ENCODE assay signal across 25 cellular contexts in genomic region chr7:102413071-102413470, GRCh38. TPM values are rescaled to one million over a fixed set of nuclear protein-coding genes. Genes with fewer than 3 reads are reported as not detected.
A peak's percentile ranks its signal among the peaks of the same experiment; 100 is the strongest.
DNase-seq lines count a peak whose midpoint lies in the region; ATAC-seq lines count a peak whose summit lies in the region.
"Had no signal": no experiment of that assay in that cellular context is flagged by ENCODE, and none has a peak within 500 bp of the region (broad histone marks: within the 10 kb centered on the region; RNA-seq: fewer than 3 reads in every experiment).

No MANE protein-coding gene starts in this region.

- H3K36me3 Mint-ChIP-seq in activated naive CD8-positive, alpha-beta T cell = peaks cover 14% of the 10 kb centered on the region
- peaks cover 65% of the 10 kb centered on the region for H3K36me3 Mint-ChIP-seq in activated naive CD8-positive, alpha-beta T cell treated with anti-CD3 and anti-CD28 coated beads, Interleukin-2, amount 50 U/mL, for 24 hours (ENCODE audit: low read depth)
- H3K36me3 Mint-ChIP-seq in CD8-positive, alpha-beta memory T cell = peaks cover 23 to 59% (median 24%) of the 10 kb centered on the region in 3 donors
- peaks cover 5 to 45% (median 16%) of the 10 kb centered on the region in 3 donors for H3K36me3 Mint-ChIP-seq in naive thymus-derived CD8-positive, alpha-beta T cell
- H3K36me3 Mint-ChIP-seq in activated CD8-positive, alpha-beta T cell treated with anti-CD3 and anti-CD28 coated beads, Interleukin-2, amount 10 ng/mL, durations not matched to agents 7 days and 5 days (ENCODE audit: low read depth) = peaks cover 68% of the 10 kb centered on the region

- H3K9me3 Mint-ChIP-seq in activated naive CD8-positive, alpha-beta T cell (ENCODE audit: low read depth) = no peaks in the 10 kb centered on the region
- H3K9me3 Mint-ChIP-seq in activated naive CD8-positive, alpha-beta T cell treated with anti-CD3 and anti-CD28 coated beads, Interleukin-2, amount 50 U/mL, for 24 hours = no peaks in the 10 kb centered on the region
- H3K9me3 Mint-ChIP-seq in CD8-positive, alpha-beta memory T cell = no peaks in the 10 kb centered on the region
- no peaks in the 10 kb centered on the region for H3K9me3 Mint-ChIP-seq in naive thymus-derived CD8-positive, alpha-beta T cell
- no peaks in the 10 kb centered on the region for H3K9me3 Mint-ChIP-seq in activated CD8-positive, alpha-beta T cell treated with anti-CD3 and anti-CD28 coated beads, Interleukin-2, amount 10 ng/mL, durations not matched to agents 7 days and 5 days (ENCODE audit: insufficient read depth)

- H3K36me3 ChIP-seq in CD8-positive, alpha-beta memory T cell (ENCODE audit: insufficient read depth, low read length) = peaks cover 3% of the 10 kb centered on the region

- POLR2A ChIA-PET in CD8-positive, alpha-beta memory T cell (lab: Charles Lee) = interaction anchor here (0.9 to 1.5 kb wide), 3 partner anchors 13 to 37 kb away, joined by 4 to 11 read pairs (median 4); partner anchors contain the start of gene ORAI2
- POLR2A ChIA-PET in naive thymus-derived CD8-positive, alpha-beta T cell (lab: Charles Lee) = interaction anchor here (1.3 to 17.7 kb wide), 7 partner anchors 16 to 54 kb away, joined by 6 to 449 read pairs (median 8); partner anchors contain the start of genes ALKBH4, ORAI2 and PRKRIP1
- POLR2A ChIA-PET in activated CD8-positive, alpha-beta T cell treated with anti-CD3 and anti-CD28 coated beads, Interleukin-2, amount 10 ng/mL, durations not matched to agents 7 days and 5 days (lab: Charles Lee) = interaction anchor here (0.7 to 3.8 kb wide), 5 partner anchors 13 to 21 kb away, joined by 4 to 38 read pairs (median 5); partner anchors contain the start of genes ORAI2 and PRKRIP1

- no peak for ATAC-seq in activated naive CD8-positive, alpha-beta T cell treated with anti-CD3 and anti-CD28 coated beads, Interleukin-2, amount 50 U/mL, for 24 hours
- no peak for ATAC-seq in naive thymus-derived CD8-positive, alpha-beta T cell
- ATAC-seq in activated CD8-positive, alpha-beta T cell treated with anti-CD3 and anti-CD28 coated beads, Interleukin-2, amount 10 ng/mL, durations not matched to agents 7 days and 5 days = no peak
- ATAC-seq in GM19467 (IDR thresholded peaks at IDR 0.05; ENCODE audit: unreplicated experiment) = no peak
- ATAC-seq: activated CD8-positive, alpha-beta T cell treated with anti-CD3 and anti-CD28 coated beads for 36 hours had no signal

- no peaks in the 10 kb centered on the region for H3K9me3 ChIP-seq in CD8-positive, alpha-beta memory T cell (ENCODE audit: low read length)
- H3K9me3 ChIP-seq: right lobe of liver had no signal

- H3K4me3 Mint-ChIP-seq in activated naive CD8-positive, alpha-beta T cell = no peak overlapping the region
- H3K4me3 Mint-ChIP-seq in activated naive CD8-positive, alpha-beta T cell treated with anti-CD3 and anti-CD28 coated beads, Interleukin-2, amount 50 U/mL, for 24 hours = no peak overlapping the region
- no peak overlapping the region for H3K4me3 Mint-ChIP-seq in CD8-positive, alpha-beta memory T cell
- H3K4me3 Mint-ChIP-seq in naive thymus-derived CD8-positive, alpha-beta T cell = no peak overlapping the region
- no peak overlapping the region for H3K4me3 Mint-ChIP-seq in activated CD8-positive, alpha-beta T cell treated with anti-CD3 and anti-CD28 coated beads, Interleukin-2, amount 10 ng/mL, durations not matched to agents 7 days and 5 days
- H3K4me3 Mint-ChIP-seq: activated CD8-positive, alpha-beta T cell treated with anti-CD3 and anti-CD28 coated beads for 36 hours; activated naive CD4-positive, alpha-beta T cell treated with anti-CD3 and anti-CD28 coated beads for 36 hours had no signal

- no peaks in the 10 kb centered on the region for H3K27me3 Mint-ChIP-seq in activated naive CD8-positive, alpha-beta T cell
- H3K27me3 Mint-ChIP-seq in activated naive CD8-positive, alpha-beta T cell treated with anti-CD3 and anti-CD28 coated beads, Interleukin-2, amount 50 U/mL, for 24 hours = no peaks in the 10 kb centered on the region
- no peaks in the 10 kb centered on the region for H3K27me3 Mint-ChIP-seq in CD8-positive, alpha-beta memory T cell
- no peaks in the 10 kb centered on the region for H3K27me3 Mint-ChIP-seq in naive thymus-derived CD8-positive, alpha-beta T cell
- H3K27me3 Mint-ChIP-seq in activated CD8-positive, alpha-beta T cell treated with anti-CD3 and anti-CD28 coated beads, Interleukin-2, amount 10 ng/mL, durations not matched to agents 7 days and 5 days (ENCODE audit: low read depth) = no peaks in the 10 kb centered on the region
- H3K27me3 Mint-ChIP-seq: activated CD8-positive, alpha-beta T cell treated with anti-CD3 and anti-CD28 coated beads for 36 hours had no signal

- no peak overlapping the region for H3K4me3 ChIP-seq in CD8-positive, alpha-beta memory T cell (ENCODE audit: low read length)
- H3K4me3 ChIP-seq: BLaER1 treated with 17β-estradiol and CSF1 and Interleukin-3, amounts not matched to agents 10 nM and 100 nM; lung; right lobe of liver had no signal

- H3K27me3 ChIP-seq in CD8-positive, alpha-beta memory T cell (ENCODE audit: insufficient read depth, low read length, poor library complexity, severe bottlenecking) = no peaks in the 10 kb centered on the region
- H3K27me3 ChIP-seq: BLaER1 treated with 17β-estradiol and CSF1 and Interleukin-3, amounts not matched to agents 10 nM and 100 nM; right lobe of liver had no signal

- no peak for DNase-seq in activated naive CD8-positive, alpha-beta T cell treated with anti-CD3 and anti-CD28 coated beads, Interleukin-2, amount 50 U/mL, for 24 hours
- no peak for DNase-seq in CD8-positive, alpha-beta memory T cell
- DNase-seq in caudate nucleus (lab: John Stamatoyannopoulos, UW) = peak in 1 of 61 donors; percentile 93
- no peak for DNase-seq in naive thymus-derived CD8-positive, alpha-beta T cell
- DNase-seq in ACHN = no peak
- DNase-seq in activated CD8-positive, alpha-beta T cell treated with anti-CD3 and anti-CD28 coated beads, Interleukin-2, amount 10 ng/mL, durations not matched to agents 7 days and 5 days = no peak
- DNase-seq: HCEC 1CT, kidney, NCI-H1105 treated with DMSO at 0.1 percent for 48 hours, NCI-H2029 treated with DMSO at 0.1 percent for 48 hours, NCI-H2227 treated with DMSO at 0.1 percent for 48 hours had no signal

- in situ Hi-C loops in ACHN (cut with HindIII; ENCODE audit: low pct_ligation_motif_present, low pct_unique_long_range_greater_than_20kb, low sequenced_read_pairs) = no loop called here

- peak overlapping the region; percentile 41 for H3K27ac Mint-ChIP-seq in activated naive CD8-positive, alpha-beta T cell
- no peak overlapping the region for H3K27ac Mint-ChIP-seq in activated naive CD8-positive, alpha-beta T cell treated with anti-CD3 and anti-CD28 coated beads, Interleukin-2, amount 50 U/mL, for 24 hours
- peak overlapping the region in 6 of 8 donors; percentile 46 to 83 (median 72) for H3K27ac Mint-ChIP-seq in CD8-positive, alpha-beta memory T cell
- peak overlapping the region in 9 of 10 donors; percentile 25 to 97 (median 79) for H3K27ac Mint-ChIP-seq in naive thymus-derived CD8-positive, alpha-beta T cell
- H3K27ac Mint-ChIP-seq in activated CD8-positive, alpha-beta T cell treated with anti-CD3 and anti-CD28 coated beads, Interleukin-2, amount 10 ng/mL, durations not matched to agents 7 days and 5 days = no peak overlapping the region
- H3K27ac Mint-ChIP-seq: activated naive CD4-positive, alpha-beta T cell treated with anti-CD3 and anti-CD28 coated beads for 36 hours had no signal

- peaks cover 44% of the 10 kb centered on the region for H3K4me1 Mint-ChIP-seq in activated naive CD8-positive, alpha-beta T cell (ENCODE audit: low read depth)
- peaks cover 56% of the 10 kb centered on the region for H3K4me1 Mint-ChIP-seq in activated naive CD8-positive, alpha-beta T cell treated with anti-CD3 and anti-CD28 coated beads, Interleukin-2, amount 50 U/mL, for 24 hours
- H3K4me1 Mint-ChIP-seq in CD8-positive, alpha-beta memory T cell = peaks cover 37 to 48% (median 46%) of the 10 kb centered on the region in 3 donors
- peaks cover 16 to 66% (median 39%) of the 10 kb centered on the region in 4 donors for H3K4me1 Mint-ChIP-seq in naive thymus-derived CD8-positive, alpha-beta T cell
- peaks cover 51% of the 10 kb centered on the region for H3K4me1 Mint-ChIP-seq in activated CD8-positive, alpha-beta T cell treated with anti-CD3 and anti-CD28 coated beads, Interleukin-2, amount 10 ng/mL, durations not matched to agents 7 days and 5 days (ENCODE audit: low read depth)

- CTCF ChIA-PET in CD8-positive, alpha-beta memory T cell (lab: Charles Lee) = interaction anchor here (0.7 to 5.2 kb wide), 10 partner anchors 8 to 54 kb away, joined by 3 to 29 read pairs (median 6); partner anchors contain the start of genes ALKBH4 and ORAI2
- CTCF ChIA-PET in activated CD8-positive, alpha-beta T cell treated with anti-CD3 and anti-CD28 coated beads, Interleukin-2, amount 10 ng/mL, durations not matched to agents 7 days and 5 days (lab: Charles Lee) = interaction anchor here (0.9 to 7.6 kb wide), 11 partner anchors 8 to 54 kb away, joined by 4 to 44 read pairs (median 10); partner anchors contain the start of genes ALKBH4, LRWD1, ORAI2 and PRKRIP1

- peaks cover 45% of the 10 kb centered on the region for H3K4me1 ChIP-seq in CD8-positive, alpha-beta memory T cell (ENCODE audit: insufficient read depth, low read length)
- H3K4me1 ChIP-seq: right lobe of liver had no signal

- no peak overlapping the region for H3K27ac ChIP-seq in CD8-positive, alpha-beta memory T cell (ENCODE audit: low read depth, low read length)
- H3K27ac ChIP-seq in caudate nucleus (ENCODE audit: low read depth, low read length) = peak overlapping the region; percentile 9
- H3K27ac ChIP-seq: BLaER1 treated with 17β-estradiol and CSF1 and Interleukin-3, amounts not matched to agents 10 nM and 100 nM; right lobe of liver had no signal

RNA-seq across cellular contexts. Expression of gene PRKRIP1, which starts 16.9 kb away (rescaled TPM):
- total RNA-seq in CD8-positive, alpha-beta memory T cell = 10 to 100 TPM; 26.0 to 27.3 TPM
- polyA plus RNA-seq in CD8-positive, alpha-beta memory T cell = 21.1 TPM
- 10 to 100 TPM; 47.9 TPM for total RNA-seq in naive thymus-derived CD8-positive, alpha-beta T cell
- polyA plus RNA-seq in naive thymus-derived CD8-positive, alpha-beta T cell = 10 to 100 TPM; 13.4 to 27.0 (median 17.7) TPM
- 10 to 100 TPM; 26.8 to 28.1 TPM for total RNA-seq in activated CD8-positive, alpha-beta T cell treated with anti-CD3 and anti-CD28 coated beads, Interleukin-2, amount 10 ng/mL, durations not matched to agents 7 days and 5 days

RNA-seq across cellular contexts. Expression of gene ORAI2, which starts 20.3 kb away (rescaled TPM):
- total RNA-seq in CD8-positive, alpha-beta memory T cell = 10 to 100 TPM; 66.9 to 68.9 TPM
- polyA plus RNA-seq in CD8-positive, alpha-beta memory T cell = 47.7 TPM
- 10 to 100 TPM; 29.1 to 33.6 TPM for total RNA-seq in naive thymus-derived CD8-positive, alpha-beta T cell
- 10 to 100 TPM; 35.9 to 54.4 (median 37.2) TPM for polyA plus RNA-seq in naive thymus-derived CD8-positive, alpha-beta T cell
- total RNA-seq in activated CD8-positive, alpha-beta T cell treated with anti-CD3 and anti-CD28 coated beads, Interleukin-2, amount 10 ng/mL, durations not matched to agents 7 days and 5 days = 10 to 100 TPM; 72.5 to 72.8 TPM

RNA-seq across cellular contexts. Expression of gene ALKBH4, which starts 51.6 kb away (rescaled TPM):
- total RNA-seq in CD8-positive, alpha-beta memory T cell = 10 to 100 TPM; 11.3 to 13.2 TPM
- polyA plus RNA-seq in CD8-positive, alpha-beta memory T cell = 20.1 TPM
- total RNA-seq in naive thymus-derived CD8-positive, alpha-beta T cell = 10 to 100 TPM in 1 of 2 experiments, 1 to 10 TPM in 1; 9.9 to 12.9 TPM
- 10 to 100 TPM; 14.8 to 17.3 (median 16.4) TPM for polyA plus RNA-seq in naive thymus-derived CD8-positive, alpha-beta T cell
- total RNA-seq in activated CD8-positive, alpha-beta T cell treated with anti-CD3 and anti-CD28 coated beads, Interleukin-2, amount 10 ng/mL, durations not matched to agents 7 days and 5 days = 10 to 100 TPM; 10.8 to 11.1 TPM

RNA-seq across cellular contexts. Expression of gene LRWD1, which starts 51.7 kb away (rescaled TPM):
- 10 to 100 TPM; 29.9 to 30.1 TPM for total RNA-seq in CD8-positive, alpha-beta memory T cell
- polyA plus RNA-seq in CD8-positive, alpha-beta memory T cell = 14.6 TPM
- 10 to 100 TPM; 21.6 to 23.6 TPM for total RNA-seq in naive thymus-derived CD8-positive, alpha-beta T cell
- polyA plus RNA-seq in naive thymus-derived CD8-positive, alpha-beta T cell = 10 to 100 TPM in 2 of 3 donors, 1 to 10 TPM in 1; 7.2 to 14.5 (median 11.4) TPM
- 10 to 100 TPM; 16.7 to 21.7 TPM for total RNA-seq in activated CD8-positive, alpha-beta T cell treated with anti-CD3 and anti-CD28 coated beads, Interleukin-2, amount 10 ng/mL, durations not matched to agents 7 days and 5 days

RNA-seq across cellular contexts. Expression of gene SPDYE6, which starts 56.8 kb away (rescaled TPM):
- not detected for total RNA-seq in CD8-positive, alpha-beta memory T cell
- 0.89 TPM for polyA plus RNA-seq in CD8-positive, alpha-beta memory T cell
- total RNA-seq in naive thymus-derived CD8-positive, alpha-beta T cell = not detected
- under 1 TPM in 2 of 3 donors, not detected in 1; 0.25 to 0.52 TPM for polyA plus RNA-seq in naive thymus-derived CD8-positive, alpha-beta T cell
- not detected for total RNA-seq in activated CD8-positive, alpha-beta T cell treated with anti-CD3 and anti-CD28 coated beads, Interleukin-2, amount 10 ng/mL, durations not matched to agents 7 days and 5 days
- total RNA-seq: activated CD8-positive, alpha-beta T cell treated with anti-CD3 and anti-CD28 coated beads for 36 hours; activated naive CD4-positive, alpha-beta T cell treated with anti-CD3 and anti-CD28 coated beads for 36 hours; Daoy; HT1080; kidney; lung; M059J; mononuclear cell; posterior vena cava; right lobe of liver; SK-MEL-5; T-helper 1 cell treated with Interleukin-12 subunit alpha and Interleukin-12 subunit beta and Interleukin-4 antibody, amounts not matched to agents 30 ng/mL and 1 ng/mL, for 36 hours had no signal

Comparison
In these comparisons a context has a peak if more than half of its experiments do, and no peak if none do; other contexts are left out.
1. H3K27ac Mint-ChIP-seq: peak in activated naive CD8-positive, alpha-beta T cell (single experiment), CD8-positive, alpha-beta memory T cell (6 of 8) and naive thymus-derived CD8-positive, alpha-beta T cell (9 of 10); none in activated naive CD8-positive, alpha-beta T cell treated with anti-CD3 and anti-CD28 coated beads, Interleukin-2, amount 50 U/mL, for 24 hours (single experiment) and activated CD8-positive, alpha-beta T cell treated with anti-CD3 and anti-CD28 coated beads, Interleukin-2, amount 10 ng/mL, durations not matched to agents 7 days and 5 days (single experiment).